Comparison of ENCODE assay signal across 9 cellular contexts in genomic region chr1:150765977-150766301, GRCh38. TPM values are rescaled to one million over a fixed set of nuclear protein-coding genes. Genes with fewer than 3 reads are reported as not detected.
DNase-seq lines count a peak whose midpoint lies in the region; ATAC-seq, FAIRE-seq and TF ChIP-seq lines count a peak whose summit lies in the region.
"Not testable (repeated sequence)": the region's sequence is repeated elsewhere in the genome, so short reads cannot be mapped to it uniquely, and the experiment has no call there.
"Had no signal": no experiment of that assay in that cellular context is flagged by ENCODE, and none has a peak within 500 bp of the region (broad histone marks: within the 10 kb centered on the region; RNA-seq: fewer than 3 reads in every experiment).

No MANE protein-coding gene starts in this region.

- CTCF ChIA-PET in GM12878 (lab: Yijun Ruan, JAX) = interaction anchor here (1.1 to 2.9 kb wide), 6 partner anchors 9 to 205 kb away, joined by 3 to 13 read pairs (median 4); partner anchors contain the start of genes GOLPH3L and SETDB1

- not testable (repeated sequence) for H4K20me1 ChIP-seq in GM12878 (ENCODE audit: control insufficient read depth, insufficient read depth)

- H3K9me3 Mint-ChIP-seq in HFFc6, immature natural killer cell: not testable (repeated sequence)

- SMC1A ChIA-PET in GM12878 (lab: Charles Lee; ENCODE audit: uncharacterized antibody, unreplicated experiment) = interaction anchor here (0.7 to 1.8 kb wide), 12 partner anchors 10 to 198 kb away, joined by 3 to 9 read pairs (median 4); partner anchors contain the start of genes ENSA, GOLPH3L, MCL1 and SETDB1

- H2AFZ ChIP-seq in GM12878 (ENCODE audit: control insufficient read depth, low read depth, low read length) = not testable (repeated sequence)

- ATAC-seq in GM18498 (IDR thresholded peaks at IDR 0.05; ENCODE audit: unreplicated experiment) (peak; percentile 26), GM12878 (peak; percentile 10)
- not testable (repeated sequence) for ATAC-seq in psoas muscle

- H3K27ac ChIP-seq in KOPT-K1 (ENCODE audit: low read depth, low read length, poor library complexity, severe bottlenecking) (peak overlapping the region; percentile 61), GM12878 (ENCODE audit: control insufficient read depth, insufficient read depth) (peak overlapping the region; percentile 96; the same call in 1 of the 2 replicates), psoas muscle (peak overlapping the region; percentile 27), urinary bladder (ENCODE audit: low read depth) (peak overlapping the region; percentile 85)

- H3K36me3 ChIP-seq in KOPT-K1 (ENCODE audit: insufficient read depth, low read length); GM12878 (ENCODE audit: control insufficient read depth in 2 of 2, insufficient read depth in 2 of 2, low read length in 1 of 2); psoas muscle (ENCODE audit: insufficient read depth in 1 of 2, low read depth in 1 of 2); urinary bladder (ENCODE audit: insufficient read depth): not testable (repeated sequence)

- in situ Hi-C loops in GM12878 (cut with MboI) = not testable (repeated sequence)

- not testable (repeated sequence) for FAIRE-seq in GM12878 (lab: Jason Lieb, UNC)

- peaks cover 32% of the 10 kb centered on the region for H3K79me2 ChIP-seq in GM12878 (ENCODE audit: control insufficient read depth, insufficient read depth, low read length)

- POLR2A ChIA-PET in GM12878 (lab: Charles Lee) = interaction anchor here (0.5 to 1.6 kb wide), 5 partner anchors 25 to 201 kb away, joined by 3 to 5 read pairs (median 3); partner anchors contain the start of gene ENSA

- not testable (repeated sequence) for TF ChIP-seq POLR2A in GM12878 (IDR thresholded peaks at IDR 0.05; ENCODE audit: low read depth, low read length)

- RAD21 ChIA-PET in GM12878 (lab: Charles Lee; ENCODE audit: unreplicated experiment) = interaction anchor here (1.0 to 3.3 kb wide), 9 partner anchors 22 to 207 kb away, joined by 3 to 21 read pairs (median 4); partner anchors contain the start of genes ENSA and GOLPH3L

- H3K4me1 ChIP-seq in GM12878 (ENCODE audit: control insufficient read depth, insufficient read depth, low read length) = peaks cover 10% of the 10 kb centered on the region
- not testable (repeated sequence) for H3K4me1 ChIP-seq in psoas muscle; urinary bladder (ENCODE audit: insufficient read depth)

- peak overlapping the region; percentile 20; the same call in 1 of the 2 replicates for H3K4me2 ChIP-seq in GM12878 (ENCODE audit: control insufficient read depth, insufficient read depth)

- not testable (repeated sequence) for H3K27ac Mint-ChIP-seq in HFFc6
- H3K27ac Mint-ChIP-seq in immature natural killer cell = peak overlapping the region; percentile 90 to 97 (median 94)

- DNase-seq in HFFc6; GM12878 (ENCODE audit: low read depth, low spot score); immature natural killer cell; psoas muscle: not testable (repeated sequence)
- DNase-seq in activated CD4-positive, alpha-beta T cell treated with anti-CD3 and anti-CD28 coated beads for 48 hours = peak; percentile 8

- H3K27me3 Mint-ChIP-seq in HFFc6 (ENCODE audit: insufficient read depth); immature natural killer cell (ENCODE audit: low read depth in 3 of 3): not testable (repeated sequence)

- H3K4me3 ChIP-seq in GM12878 = peak overlapping the region; percentile 12; the same call in 1 of the 2 replicates
- peak overlapping the region; percentile 50 for H3K4me3 ChIP-seq in psoas muscle
- H3K4me3 ChIP-seq in urinary bladder (ENCODE audit: low read depth, low read length) = peak overlapping the region; percentile 40

- H3K36me3 Mint-ChIP-seq in HFFc6 (ENCODE audit: low read depth); immature natural killer cell: not testable (repeated sequence)

- not testable (repeated sequence) for H3K27me3 ChIP-seq in GM12878 (replicated peaks in 1 of 2; ENCODE audit: control insufficient read depth in 2 of 2, insufficient read depth in 2 of 2, low read length in 1 of 2); psoas muscle (ENCODE audit: insufficient read depth in 3 of 3, low read length in 2 of 3)

- not testable (repeated sequence) for TF ChIP-seq EP300 in GM12878 (IDR thresholded peaks at IDR 0.05; ENCODE audit: borderline replicate concordance in 1 of 2, control insufficient read depth in 1 of 2, low read depth in 2 of 2, low read length in 2 of 2)

- BruUV-seq in GM12878 (replicated peaks; lab: Mats Ljungman, UMichigan) = not testable (repeated sequence)

- H3K4me1 Mint-ChIP-seq in HFFc6 (ENCODE audit: low read depth) (peaks cover 22% of the 10 kb centered on the region), immature natural killer cell (peaks cover 38 to 55% of the 10 kb centered on the region in 2 donors)

- 0% methylated on average over 1 of the region's 1 CpG for WGBS in GM12878 (ENCODE audit: insufficient coverage, insufficient replicate concordance, low lambda C conversion rate, missing lambda C conversion rate)
- 90 to 100% (median 91%) methylated on average over 1 of the region's 1 CpG for WGBS in psoas muscle, 3 donors
- 83% methylated on average over 1 of the region's 1 CpG for WGBS in urinary bladder

- H3K4me3 Mint-ChIP-seq in HFFc6 (peak overlapping the region; percentile 75; the same call in 1 of the 2 replicates), immature natural killer cell (peak overlapping the region; percentile 90 to 99 (median 92))

- not testable (repeated sequence) for H3K9me3 ChIP-seq in KOPT-K1 (ENCODE audit: insufficient read depth, low read length, poor library complexity, severe bottlenecking); GM12878 (replicated peaks; ENCODE audit: control insufficient read depth, insufficient read depth, low read length); psoas muscle

- TF ChIP-seq CTCF in HFFc6 (IDR thresholded peaks at IDR 0.05); GM12878 (IDR thresholded peaks at IDR 0.05 in 2 of 3, conservative IDR thresholded peaks at IDR 0.05 in 1 of 3; ENCODE audit: control insufficient read depth in 2 of 3, extremely low read depth in 1 of 3, insufficient read depth in 1 of 3, low read depth in 3 of 3, low read length in 3 of 3); psoas muscle (IDR thresholded peaks at IDR 0.05): not testable (repeated sequence)

- intact Hi-C loops in GM12878 (cut with micrococcal nuclease; ENCODE audit: unreplicated experiment) = loop anchor here (2.0 to 10.0 kb wide), 4 partner anchors 109 to 209 kb away; partner anchors contain the start of genes ARNT, CERS2 and ENSA
- intact Hi-C loops in psoas muscle (cut with DNase I) = not testable (repeated sequence)

- not testable (repeated sequence) for H3K9ac ChIP-seq in GM12878 (ENCODE audit: control insufficient read depth, insufficient read depth, low read length)

- not testable (repeated sequence) for TF ChIP-seq RAD21 in GM12878 (IDR thresholded peaks at IDR 0.05; ENCODE audit: insufficient read depth, low read depth, low read length)

RNA-seq across cellular contexts. Expression of gene CTSS, which starts 0.4 kb away (rescaled TPM):
- total RNA-seq in HFFc6 (2021; fragmentation: NEBNext Ultra II Directional; extraction: Animal tissue kit (Norgen Biotek cat#: 25700)) = under 1 TPM in 5 of 6 experiments, not detected in 1; 0.14 to 0.77 (median 0.31) TPM
- 122 and 124 TPM in 2 replicates for total RNA-seq in GM12878 (2013; cell fraction: nucleolus; rRNA removed)
- total RNA-seq in GM12878 (2014; rRNA removed) (32.8 and 52.8 TPM in 2 replicates), GM12878 (2014; rRNA removed; fragmentation: Illumina TruSeq; extraction: Trizol) (75.1 and 75.2 TPM in 2 replicates), GM12878 (2021) (49.9 and 50.3 TPM in 2 replicates), psoas muscle (10 to 100 TPM in 3 of 4 donors, 1 to 10 TPM in 1; 9.7 to 14.5 (median 11.4) TPM), urinary bladder (44.8 TPM)
- 51.8 TPM for polyA plus RNA-seq in GM12878 (2011; ENCODE audit: low read depth)
- polyA plus RNA-seq in GM12878 (2011; rRNA removed) (174 and 224 TPM in 2 replicates), GM12878 (2014; fragmentation: Illumina TruSeq; extraction: Trizol) (57.7 and 77.7 TPM in 2 replicates), GM12878 (2014; fragmentation: Nextera tagmentation; extraction: Ambion mirVana) (10 to 100 TPM; 68.6 to 84.8 TPM), GM12878 (2014; rRNA removed) (52.6 and 64.0 TPM in 2 replicates), GM12878 (2016; fragmentation: Nextera tagmentation; extraction: Ambion mirVana) (10 to 100 TPM; 49.4 to 52.4 TPM), immature natural killer cell (100 to 1,000 TPM; 162 to 235 (median 177) TPM), psoas muscle (1 to 10 TPM; 2.4 to 4.1 (median 2.5) TPM), urinary bladder (58.2 TPM)
- polyA plus RNA-seq in GM12878 (2011; cell fraction: cytosol; rRNA removed) = 87.0 TPM in 2 replicates
- 20.9 and 23.9 TPM in 2 replicates for polyA plus RNA-seq in GM12878 (2011; cell fraction: nucleus; rRNA removed)
- polyA plus RNA-seq in GM12878 (2012) = 75.8 and 109 TPM in 2 replicates
- polyA minus RNA-seq in GM12878 (2011; rRNA and poly(A)+ RNA removed) = 102 and 156 TPM in 2 replicates
- polyA minus RNA-seq in GM12878 (2011; cell fraction: cytosol; rRNA and poly(A)+ RNA removed) = 37.6 and 40.0 TPM in 2 replicates
- 10.3 and 13.8 TPM in 2 replicates for polyA minus RNA-seq in GM12878 (2011; cell fraction: nucleus; rRNA and poly(A)+ RNA removed)

RNA-seq across cellular contexts. Expression of gene CTSK, which starts 42.1 kb away (rescaled TPM):
- 100 to 1,000 TPM in 4 of 6 experiments, 10 to 100 TPM in 1, 1 to 10 TPM in 1; 8.5 to 104 (median 101) TPM for total RNA-seq in HFFc6 (2021; fragmentation: NEBNext Ultra II Directional; extraction: Animal tissue kit (Norgen Biotek cat#: 25700))
- total RNA-seq in GM12878 (2013; cell fraction: nucleolus; rRNA removed) = 1.6 and 2.9 TPM in 2 replicates
- total RNA-seq in GM12878 (2014; rRNA removed) (0.40 and 0.87 TPM in 2 replicates), GM12878 (2014; rRNA removed; fragmentation: Illumina TruSeq; extraction: Trizol) (0.76 and 0.88 TPM in 2 replicates), GM12878 (2021) (0.77 and 0.90 TPM in 2 replicates), psoas muscle (10 to 100 TPM in 1 of 4 donors, 1 to 10 TPM in 3; 2.8 to 16.9 (median 5.7) TPM), urinary bladder (161 TPM)
- 3.2 TPM for polyA plus RNA-seq in GM12878 (2011; ENCODE audit: low read depth)
- polyA plus RNA-seq in GM12878 (2011; rRNA removed) (1.8 and 2.2 TPM in 2 replicates), GM12878 (2014; fragmentation: Illumina TruSeq; extraction: Trizol) (1.1 TPM in 2 replicates), GM12878 (2014; fragmentation: Nextera tagmentation; extraction: Ambion mirVana) (under 1 TPM; 0.42 to 0.44 TPM), GM12878 (2014; rRNA removed) (1.9 and 3.1 TPM in 2 replicates), GM12878 (2016; fragmentation: Nextera tagmentation; extraction: Ambion mirVana) (1 to 10 TPM in 1 of 2 experiments, under 1 TPM in 1; 0.54 to 1.1 TPM), immature natural killer cell (1 to 10 TPM in 1 of 3 donors, not detected in 2; 1.1 TPM), psoas muscle (1 to 10 TPM; 2.9 to 4.5 (median 3.4) TPM), urinary bladder (97.9 TPM)
- 1.0 and 1.4 TPM in 2 replicates for polyA plus RNA-seq in GM12878 (2011; cell fraction: cytosol; rRNA removed)
- 6.0 TPM in 2 replicates for polyA plus RNA-seq in GM12878 (2011; cell fraction: nucleus; rRNA removed)
- polyA plus RNA-seq in GM12878 (2012) = 1.4 and 2.7 TPM in 2 replicates
- polyA minus RNA-seq in GM12878 (2011; rRNA and poly(A)+ RNA removed) = 0.66 and 1.6 TPM in 2 replicates
- not detected in 2 replicates for polyA minus RNA-seq in GM12878 (2011; cell fraction: cytosol; rRNA and poly(A)+ RNA removed)
- polyA minus RNA-seq in GM12878 (2011; cell fraction: nucleus; rRNA and poly(A)+ RNA removed) = 0.60 and 1.5 TPM in 2 replicates

RNA-seq across cellular contexts. Expression of gene HORMAD1, which starts 45.2 kb away (rescaled TPM):
- not detected for total RNA-seq in HFFc6 (2021; fragmentation: NEBNext Ultra II Directional; extraction: Animal tissue kit (Norgen Biotek cat#: 25700))
- 0.81 TPM in 1 of 2 replicates, not detected in the other for total RNA-seq in GM12878 (2013; cell fraction: nucleolus; rRNA removed)
- 0.22 TPM in 1 of 2 replicates, not detected in the other for total RNA-seq in GM12878 (2014; rRNA removed)
- total RNA-seq in GM12878 (2014; rRNA removed; fragmentation: Illumina TruSeq; extraction: Trizol) = 0.22 and 0.28 TPM in 2 replicates
- total RNA-seq in GM12878 (2021) = not detected in 2 replicates
- not detected for polyA plus RNA-seq in GM12878 (2011; ENCODE audit: low read depth)
- 0.08 and 0.27 TPM in 2 replicates for polyA plus RNA-seq in GM12878 (2011; rRNA removed)
- polyA plus RNA-seq in GM12878 (2011; cell fraction: cytosol; rRNA removed) = not detected in 2 replicates
- 0.27 and 0.32 TPM in 2 replicates for polyA plus RNA-seq in GM12878 (2011; cell fraction: nucleus; rRNA removed)
- polyA plus RNA-seq in GM12878 (2012) = 0.15 TPM in 1 of 2 replicates, not detected in the other
- 0.78 TPM in 1 of 2 replicates, not detected in the other for polyA plus RNA-seq in GM12878 (2014; fragmentation: Illumina TruSeq; extraction: Trizol)
- polyA plus RNA-seq in GM12878 (2014; fragmentation: Nextera tagmentation; extraction: Ambion mirVana) = not detected
- 0.22 TPM in 1 of 2 replicates, not detected in the other for polyA plus RNA-seq in GM12878 (2014; rRNA removed)
- polyA plus RNA-seq in GM12878 (2016; fragmentation: Nextera tagmentation; extraction: Ambion mirVana) = under 1 TPM in 1 of 2 experiments, not detected in 1; 0.18 TPM
- not detected in 2 replicates for polyA minus RNA-seq in GM12878 (2011; rRNA and poly(A)+ RNA removed)
- not detected in 2 replicates for polyA minus RNA-seq in GM12878 (2011; cell fraction: cytosol; rRNA and poly(A)+ RNA removed)
- polyA minus RNA-seq in GM12878 (2011; cell fraction: nucleus; rRNA and poly(A)+ RNA removed) = not detected in 2 replicates
- not detected for polyA plus RNA-seq in immature natural killer cell
- under 1 TPM in 1 of 4 donors, not detected in 3; 0.48 TPM for total RNA-seq in psoas muscle
- polyA plus RNA-seq in psoas muscle = not detected
- total RNA-seq in urinary bladder = 0.26 TPM
- polyA plus RNA-seq in urinary bladder = not detected
- total RNA-seq: activated CD8-positive, alpha-beta memory T cell treated with anti-CD3 and anti-CD28 coated beads for 36 hours had no signal

Comparison
In these comparisons a context has a peak if more than half of its experiments do, and no peak if none do; other contexts are left out.
1. H3K27ac ChIP-seq: peak in every context shown above with its lines; median percentile 96 in GM12878; 85 in urinary bladder; 61 in KOPT-K1; 27 in psoas muscle.
2. RNA of gene CTSS, which starts 0.4 kb away (total RNA-seq): 32.8 to 124 TPM in GM12878, 44.8 TPM in urinary bladder (single experiment) and 9.7 to 14.5 TPM in psoas muscle; 0.14 to 0.77 TPM in HFFc6; every median in the first group is over 4 times any median in the second.
3. Peak in every context shown above with its lines, with median percentiles within 50 percentile points of each other: H3K4me3 ChIP-seq.